15 cellular contexts compared by ENCODE assay signal in the genomic region with DNA sequence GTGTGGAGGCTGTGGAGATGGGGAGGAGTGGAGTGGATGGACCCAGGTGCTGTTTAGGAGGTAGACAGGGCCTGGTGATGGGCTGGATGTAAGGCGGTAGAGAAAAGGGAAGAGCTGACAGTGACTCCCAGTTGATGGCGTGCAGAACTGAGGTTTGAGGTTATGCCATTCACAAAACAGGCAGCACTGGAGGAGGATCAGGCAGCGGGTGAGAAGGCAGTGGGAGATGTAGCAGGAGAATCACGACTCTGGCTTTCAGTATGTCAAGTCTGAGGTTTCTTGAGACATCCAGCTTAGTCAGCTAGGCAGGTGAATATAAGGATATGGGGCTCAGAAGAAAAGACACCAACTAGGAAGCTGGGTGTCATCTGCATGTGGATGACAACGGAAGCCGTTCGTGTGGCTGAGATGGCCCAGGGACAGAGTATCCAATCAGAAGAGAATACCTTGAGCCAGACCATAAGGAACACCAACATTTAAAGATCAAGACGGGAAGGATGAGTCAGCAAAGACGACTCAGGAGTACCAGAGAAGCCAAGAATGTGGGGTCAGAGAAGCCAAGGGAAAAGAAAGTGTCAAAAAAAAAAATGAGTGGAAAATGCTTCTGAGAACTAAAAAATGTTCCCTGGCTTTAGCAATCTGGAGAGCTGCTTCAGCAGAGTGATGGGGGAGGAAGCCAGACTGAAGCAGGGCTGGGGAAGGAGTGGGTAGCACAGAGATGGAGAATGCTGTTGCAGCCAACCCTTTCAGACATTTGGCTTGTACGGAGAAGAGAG. TPM values are rescaled to one million over a fixed set of nuclear protein-coding genes. Genes with fewer than 3 reads are reported as not detected.
DNase-seq lines count a peak whose midpoint lies in the region; ATAC-seq and TF ChIP-seq lines count a peak whose summit lies in the region.
"Had no signal": no experiment of that assay in that cellular context is flagged by ENCODE, and none has a peak within 500 bp of the region (broad histone marks: within the 10 kb centered on the region; RNA-seq: fewer than 3 reads in every experiment).

No MANE protein-coding gene starts in this region.

- peaks cover 2 to 6% of the 10 kb centered on the region in 2 donors for H3K27me3 Mint-ChIP-seq in CD4-positive, alpha-beta memory T cell
- no peaks in the 10 kb centered on the region for H3K27me3 Mint-ChIP-seq in WTC11 (ENCODE audit: low read depth)

- H2AFZ ChIP-seq in mammary epithelial cell (ENCODE audit: low read depth, low read length) = no peak overlapping the region

- no TSS peak for BruUV-seq in mammary epithelial cell (replicated peaks; lab: Mats Ljungman, UMichigan)

- H3K27ac ChIP-seq in heart right ventricle (no peak overlapping the region), mammary epithelial cell (ENCODE audit: insufficient read depth, low read depth, low read length) (no peak overlapping the region)
- no peak overlapping the region for H3K27ac ChIP-seq in CD4-positive, alpha-beta memory T cell (ENCODE audit: low read depth, low read length)
- H3K27ac ChIP-seq: heart left ventricle, prostate gland had no signal

- dilution Hi-C loops in mammary epithelial cell (cut with HindIII; ENCODE audit: low sequenced_read_pairs) = no loop called here

- CTCF ChIA-PET in mammary epithelial cell (lab: Charles Lee; ENCODE audit: low non-redundant PET) = no interaction called here
- CTCF ChIA-PET in CD4-positive, alpha-beta memory T cell (lab: Charles Lee; ENCODE audit: partially characterized antibody) = no interaction called here
- CTCF ChIA-PET in WTC11 (lab: Charles Lee) = interaction anchor here (1.8 kb wide), 1 partner anchor 47 kb away, joined by 7 read pairs; no protein-coding TSS in a partner anchor

- ATAC-seq in left cardiac atrium (peak; percentile 12 to 75), heart right ventricle (no peak), WTC11 (no peak)
- ATAC-seq: activated CD8-positive, alpha-beta T cell treated with anti-CD3 and anti-CD28 coated beads, Interleukin-2, amount 10 ng/mL, durations not matched to agents 7 days and 5 days; heart left ventricle had no signal

- H3K4me1 ChIP-seq in heart right ventricle (no peaks in the 10 kb centered on the region), mammary epithelial cell (ENCODE audit: insufficient read depth, low read length) (no peaks in the 10 kb centered on the region)
- no peaks in the 10 kb centered on the region for H3K4me1 ChIP-seq in CD4-positive, alpha-beta memory T cell (ENCODE audit: insufficient read depth, low read length)
- H3K4me1 ChIP-seq: heart left ventricle, prostate gland had no signal

- no peak overlapping the region for H3K4me3 Mint-ChIP-seq in CD4-positive, alpha-beta memory T cell
- no peak overlapping the region for H3K4me3 Mint-ChIP-seq in WTC11
- H3K4me3 Mint-ChIP-seq: activated CD8-positive, alpha-beta T cell treated with anti-CD3 and anti-CD28 coated beads, Interleukin-2, amount 10 ng/mL, durations not matched to agents 7 days and 5 days; activated naive CD4-positive, alpha-beta T cell treated with anti-CD3 and anti-CD28 coated beads for 36 hours; mesothelial cell of epicardium had no signal

- H3K4me2 ChIP-seq in mammary epithelial cell (ENCODE audit: insufficient read depth, low read depth, low read length) = no peak overlapping the region

- H3K36me3 Mint-ChIP-seq in CD4-positive, alpha-beta memory T cell = no peaks in the 10 kb centered on the region
- no peaks in the 10 kb centered on the region for H3K36me3 Mint-ChIP-seq in WTC11
- H3K36me3 Mint-ChIP-seq: mesothelial cell of epicardium had no signal

- H3K9me3 Mint-ChIP-seq in CD4-positive, alpha-beta memory T cell = no peaks in the 10 kb centered on the region
- no peaks in the 10 kb centered on the region for H3K9me3 Mint-ChIP-seq in WTC11
- H3K9me3 Mint-ChIP-seq: activated naive CD4-positive, alpha-beta T cell treated with anti-CD3 and anti-CD28 coated beads for 36 hours; mesothelial cell of epicardium had no signal

- TF ChIP-seq POLR2A in lower leg skin (IDR thresholded peaks at IDR 0.05) = no peak

- peaks cover 0 to 17% (median 10%) of the 10 kb centered on the region in 7 donors for H3K27me3 ChIP-seq in heart right ventricle
- no peaks in the 10 kb centered on the region for H3K27me3 ChIP-seq in mammary epithelial cell (ENCODE audit: insufficient read depth, low read length)
- no peaks in the 10 kb centered on the region for H3K27me3 ChIP-seq in CD4-positive, alpha-beta memory T cell (ENCODE audit: insufficient read depth, low read length)
- H3K27me3 ChIP-seq: heart left ventricle had no signal

- DNase-seq in left cardiac atrium (no peak), heart right ventricle (no peak), mammary epithelial cell (peak; percentile 14), kidney glomerular epithelial cell (lab: John Stamatoyannopoulos, UW) (peak; percentile 24), lower leg skin (ENCODE audit: low spot score in 2 of 2) (no peak), WTC11 (ENCODE audit: low spot score) (no peak), NOMO-1 treated with dmso at 0.1 percent for 144 hours (lab: John Stamatoyannopoulos, UW; ENCODE audit: unreplicated experiment) (no peak)
- DNase-seq in CD4-positive, alpha-beta memory T cell = no peak
- DNase-seq: activated CD8-positive, alpha-beta T cell treated with anti-CD3 and anti-CD28 coated beads, Interleukin-2, amount 10 ng/mL, durations not matched to agents 7 days and 5 days; activated naive CD4-positive, alpha-beta T cell treated with anti-CD3 and anti-CD28 coated beads for 36 hours; heart left ventricle; NCI-H2029 had no signal

- 68% methylated on average over 10 of the region's 10 CpGs for WGBS in heart right ventricle, 2 donors
- WGBS in mammary epithelial cell (ENCODE audit: low coverage, missing lambda C conversion rate) = 59% methylated on average over 10 of the region's 10 CpGs
- 59 to 67% methylated on average over 10 of the region's 10 CpGs for WGBS in lower leg skin, 2 donors

- in situ Hi-C loops in mammary epithelial cell (cut with MboI; ENCODE audit: low sequenced_read_pairs in 2 of 2) = no loop called here

- no peaks in the 10 kb centered on the region for H3K79me2 ChIP-seq in mammary epithelial cell (ENCODE audit: insufficient read depth, low read length)

- TF ChIP-seq CTCF in heart right ventricle (IDR thresholded peaks at IDR 0.05) = no peak
- TF ChIP-seq CTCF in mammary epithelial cell (conservative IDR thresholded peaks at IDR 0.05 in 1 of 2, IDR thresholded peaks at IDR 0.05 in 1 of 2; ENCODE audit: extremely low read depth in 1 of 2, insufficient read depth in 1 of 2, low read depth in 1 of 2, low read length in 2 of 2) = no peak
- no peak for TF ChIP-seq CTCF in lower leg skin (IDR thresholded peaks at IDR 0.05)
- TF ChIP-seq CTCF in WTC11 (IDR thresholded peaks at IDR 0.05) = no peak

- H3K27ac Mint-ChIP-seq in CD4-positive, alpha-beta memory T cell = no peak overlapping the region
- no peak overlapping the region for H3K27ac Mint-ChIP-seq in WTC11
- H3K27ac Mint-ChIP-seq: activated CD8-positive, alpha-beta T cell treated with anti-CD3 and anti-CD28 coated beads, Interleukin-2, amount 10 ng/mL, durations not matched to agents 7 days and 5 days; activated naive CD4-positive, alpha-beta T cell treated with anti-CD3 and anti-CD28 coated beads for 36 hours; mesothelial cell of epicardium had no signal

- peaks cover 0 to 3% (median 0%) of the 10 kb centered on the region in 11 donors for H3K9me3 ChIP-seq in heart right ventricle
- no peaks in the 10 kb centered on the region for H3K9me3 ChIP-seq in mammary epithelial cell (replicated peaks; ENCODE audit: insufficient read depth, low read length)
- no peaks in the 10 kb centered on the region for H3K9me3 ChIP-seq in CD4-positive, alpha-beta memory T cell (ENCODE audit: control insufficient read depth in 1 of 2, low read length in 2 of 2)
- H3K9me3 ChIP-seq: heart left ventricle, prostate gland had no signal

- H3K4me3 ChIP-seq in heart right ventricle (no peak overlapping the region), mammary epithelial cell (replicated peaks in 1 of 3; ENCODE audit: insufficient read depth in 1 of 3, low read depth in 2 of 3, low read length in 3 of 3) (no peak overlapping the region), lower leg skin (ENCODE audit: low read depth, poor library complexity, severe bottlenecking) (no peak overlapping the region)
- H3K4me3 ChIP-seq in CD4-positive, alpha-beta memory T cell (ENCODE audit: low read length in 2 of 2) = no peak overlapping the region
- H3K4me3 ChIP-seq: heart left ventricle, prostate gland had no signal

- POLR2A ChIA-PET in CD4-positive, alpha-beta memory T cell (lab: Charles Lee; ENCODE audit: partially characterized antibody) = no interaction called here
- POLR2A ChIA-PET in WTC11 (lab: Charles Lee) = no interaction called here

- no peaks in the 10 kb centered on the region for H4K20me1 ChIP-seq in mammary epithelial cell (ENCODE audit: insufficient read depth, low read length)

- H3K4me1 Mint-ChIP-seq in CD4-positive, alpha-beta memory T cell = no peaks in the 10 kb centered on the region
- H3K4me1 Mint-ChIP-seq in WTC11 = peaks cover 7% of the 10 kb centered on the region

- no peak overlapping the region for H3K9ac ChIP-seq in mammary epithelial cell (ENCODE audit: insufficient read depth, low read length)

- H3K36me3 ChIP-seq in heart right ventricle (no peaks in the 10 kb centered on the region), mammary epithelial cell (ENCODE audit: insufficient read depth, low read length) (no peaks in the 10 kb centered on the region)
- no peaks in the 10 kb centered on the region for H3K36me3 ChIP-seq in CD4-positive, alpha-beta memory T cell (ENCODE audit: insufficient read depth, low read length)
- H3K36me3 ChIP-seq: heart left ventricle, prostate gland had no signal

- intact Hi-C loops in left cardiac atrium (cut with DNase I) (no loop called here), heart right ventricle (cut with DNase I) (no loop called here), mammary epithelial cell (cut with micrococcal nuclease) (no loop called here), lower leg skin (cut with DNase I; ENCODE audit: low total_unique reads) (no loop called here)
- intact Hi-C loops in CD4-positive, alpha-beta memory T cell (cut with micrococcal nuclease) = no loop called here

TF ChIP-seq in WTC11, 78 proteins besides CTCF, POLR2A, EP300 and RAD21 (continues in another document):
- TF ChIP-seq ZNF317 (CRISPR knock-in tag; IDR thresholded peaks at IDR 0.05; ENCODE audit: borderline replicate concordance, low read depth) = no peak
- no peak for TF ChIP-seq RELA (CRISPR knock-in tag; IDR thresholded peaks at IDR 0.05; ENCODE audit: borderline replicate concordance)
- TF ChIP-seq MYBL2 (CRISPR knock-in tag; IDR thresholded peaks at IDR 0.05) = no peak

RNA-seq across cellular contexts. Expression of gene LRRN2, which starts 15.2 kb away (rescaled TPM):
- total RNA-seq in left cardiac atrium (1 to 10 TPM; 3.3 to 6.4 TPM), heart right ventricle (1 to 10 TPM in 9 of 10 donors, under 1 TPM in 1; 0.95 to 2.9 (median 1.1) TPM), mammary epithelial cell (under 1 TPM in 1 of 2 donors, not detected in 1; 0.83 TPM), lower leg skin (under 1 TPM in 2 of 4 donors, not detected in 2; 0.10 to 0.32 TPM), WTC11 (2021) (3.2 to 5.3 TPM (median 3.4 TPM) in 3 replicates)
- polyA plus RNA-seq in heart right ventricle (1 to 10 TPM in 1 of 2 donors, under 1 TPM in 1; 0.73 to 1.9 TPM), mammary epithelial cell (not detected)
- polyA minus RNA-seq in mammary epithelial cell = not detected
- not detected for total RNA-seq in CD4-positive, alpha-beta memory T cell
- not detected for polyA plus RNA-seq in CD4-positive, alpha-beta memory T cell
- total RNA-seq: activated CD8-positive, alpha-beta T cell treated with anti-CD3 and anti-CD28 coated beads, Interleukin-2, amount 10 ng/mL, durations not matched to agents 7 days and 5 days; activated naive CD4-positive, alpha-beta T cell treated with anti-CD3 and anti-CD28 coated beads for 36 hours had no signal
- polyA plus RNA-seq: AG04450 had no signal

Comparison
In these comparisons a context has a peak if more than half of its experiments do, and no peak if none do; other contexts are left out.
1. ATAC-seq: peak in left cardiac atrium (2 of 2); none in heart right ventricle (0 of 8) and WTC11 (single experiment).
2. DNase-seq: peak in mammary epithelial cell (single experiment) and kidney glomerular epithelial cell (single experiment); none in left cardiac atrium (single experiment), heart right ventricle (0 of 2), CD4-positive, alpha-beta memory T cell (0 of 5), lower leg skin (0 of 2), WTC11 (single experiment) and NOMO-1 treated with dmso at 0.1 percent for 144 hours (single experiment).